22 cellular contexts compared by ENCODE assay signal in genomic region chr13:85266331-85266730, GRCh38.
DNase-seq lines count a peak whose midpoint lies in the region; ATAC-seq, FAIRE-seq and TF ChIP-seq lines count a peak whose summit lies in the region.
"Had no signal": no experiment of that assay in that cellular context is flagged by ENCODE, and none has a peak within 500 bp of the region (broad histone marks: within the 10 kb centered on the region; RNA-seq: fewer than 3 reads in every experiment).

No MANE protein-coding gene starts in this region.

- peak; percentile 85 for ATAC-seq in foreskin keratinocyte
- no peak for ATAC-seq in stimulated activated naive CD8-positive, alpha-beta T cell treated with anti-CD3 and anti-CD28 coated beads, Interleukin-15, amount 100 ng/mL, for 72 hours
- ATAC-seq: lower lobe of right lung; naive thymus-derived CD8-positive, alpha-beta T cell; Panc1 had no signal

- H3K79me2 ChIP-seq in PC-9 (ENCODE audit: low read depth), result no peaks in the 10 kb centered on the region
- H3K79me2 ChIP-seq in smooth muscle cell (ENCODE audit: low read depth), result no peaks in the 10 kb centered on the region

- no peak for FAIRE-seq in frontal cortex (lab: Jason Lieb, UNC)
- FAIRE-seq: small intestine had no signal

- H3K9ac ChIP-seq in smooth muscle cell (ENCODE audit: low read depth), result no peak overlapping the region

- no peaks in the 10 kb centered on the region for H3K27me3 Mint-ChIP-seq in stimulated activated naive CD8-positive, alpha-beta T cell treated with anti-CD3 and anti-CD28 coated beads, Interleukin-15, amount 100 ng/mL, for 72 hours

- peak; percentile 50 to 71 for DNase-seq in NCI-H2081 (lab: John Stamatoyannopoulos, UW)
- no peak for DNase-seq in NCI-H2081 treated with DMSO at 0.1 percent for 48 hours (lab: John Stamatoyannopoulos, UW)
- peak in 1 of 2 experiments; percentile 12 for DNase-seq in PC-9
- peak; percentile 25 to 58 for DNase-seq in foreskin keratinocyte
- DNase-seq in smooth muscle cell (lab: John Stamatoyannopoulos, UW; ENCODE audit: unreplicated experiment), result no peak
- no peak for DNase-seq in frontal cortex (ENCODE audit: low spot score in 2 of 2)
- no peak for DNase-seq in Peyer's patch
- DNase-seq in stimulated activated naive CD8-positive, alpha-beta T cell treated with anti-CD3 and anti-CD28 coated beads, Interleukin-15, amount 100 ng/mL, for 72 hours, result no peak
- DNase-seq: 8988T; activated CD4-positive, alpha-beta T cell treated with anti-CD3 and anti-CD28 coated beads, Interleukin-2, amount 50 U/mL, for 1 hour; activated CD8-positive, alpha-beta memory T cell treated with anti-CD3 and anti-CD28 coated beads, Interleukin-2, amount 50 U/mL, for 48 hours; activated gamma-delta T cell treated with Interleukin-2 at 50 U/mL for 16 hours; central memory CD4-positive, alpha-beta T cell; effector memory CD4-positive, alpha-beta T cell; lower lobe of right lung; naive thymus-derived CD8-positive, alpha-beta T cell; NCI-H748 treated with DMSO at 0.1 percent for 48 hours; small intestine; stimulated activated CD4-positive, alpha-beta T cell treated with anti-CD3 and anti-CD28 coated beads, Interleukin-4, amount 100 ng/mL, for 24 hours had no signal

- no peak for TF ChIP-seq CTCF in PC-9 (conservative IDR thresholded peaks at IDR 0.05)
- TF ChIP-seq CTCF in foreskin keratinocyte (conservative IDR thresholded peaks at IDR 0.05), result no peak
- no peak for TF ChIP-seq CTCF in smooth muscle cell (IDR thresholded peaks at IDR 0.05; ENCODE audit: borderline replicate concordance, insufficient read depth, poor library complexity, severe bottlenecking)
- TF ChIP-seq CTCF in Peyer's patch (IDR thresholded peaks at IDR 0.05), result no peak

- H3K4me3 ChIP-seq in PC-9 (no peak overlapping the region), smooth muscle cell (no peak overlapping the region), Peyer's patch (no peak overlapping the region)
- H3K4me3 ChIP-seq: lower lobe of right lung, prostate gland had no signal

- peak overlapping the region; percentile 66; the same call in 1 of the 2 replicates for H2AFZ ChIP-seq in PC-9
- H2AFZ ChIP-seq in smooth muscle cell (ENCODE audit: low read depth), result peak overlapping the region; percentile 80

- 47% methylated on average over 1 of the region's 1 CpG for WGBS in smooth muscle cell (ENCODE audit: low lambda C conversion rate)

- TF ChIP-seq POLR2A in Peyer's patch (IDR thresholded peaks at IDR 0.05), result no peak

- no peaks in the 10 kb centered on the region for H3K9me3 ChIP-seq in PC-9 (ENCODE audit: insufficient read depth, low read depth)
- no peaks in the 10 kb centered on the region for H3K9me3 ChIP-seq in smooth muscle cell (replicated peaks; ENCODE audit: low read depth)
- H3K9me3 ChIP-seq in Peyer's patch, result no peaks in the 10 kb centered on the region
- H3K9me3 ChIP-seq: lower lobe of right lung, prostate gland had no signal

- H3K4me3 Mint-ChIP-seq in stimulated activated naive CD8-positive, alpha-beta T cell treated with anti-CD3 and anti-CD28 coated beads, Interleukin-15, amount 100 ng/mL, for 72 hours, result no peak overlapping the region
- H3K4me3 Mint-ChIP-seq: naive thymus-derived CD8-positive, alpha-beta T cell had no signal

- H3K4me2 ChIP-seq in PC-9, result no peak overlapping the region
- no peak overlapping the region for H3K4me2 ChIP-seq in smooth muscle cell

- no peaks in the 10 kb centered on the region for H3F3A ChIP-seq in PC-9 (ENCODE audit: insufficient read depth, low read depth)
- no peaks in the 10 kb centered on the region for H3F3A ChIP-seq in smooth muscle cell (ENCODE audit: low read depth)

- no peak overlapping the region for H3K27ac Mint-ChIP-seq in stimulated activated naive CD8-positive, alpha-beta T cell treated with anti-CD3 and anti-CD28 coated beads, Interleukin-15, amount 100 ng/mL, for 72 hours
- H3K27ac Mint-ChIP-seq: naive thymus-derived CD8-positive, alpha-beta T cell had no signal

- no peaks in the 10 kb centered on the region for H4K20me1 ChIP-seq in PC-9 (ENCODE audit: insufficient read depth)
- no peaks in the 10 kb centered on the region for H4K20me1 ChIP-seq in smooth muscle cell (ENCODE audit: low read depth)

- no TSS peak for BruUV-seq in PC-9 (replicated peaks; lab: Mats Ljungman, UMichigan)

- H3K4me1 ChIP-seq in PC-9 (replicated peaks; ENCODE audit: insufficient read depth), result no peaks in the 10 kb centered on the region
- peaks cover 10% of the 10 kb centered on the region for H3K4me1 ChIP-seq in foreskin keratinocyte
- no peaks in the 10 kb centered on the region for H3K4me1 ChIP-seq in smooth muscle cell (ENCODE audit: low read depth)
- no peaks in the 10 kb centered on the region for H3K4me1 ChIP-seq in Peyer's patch
- H3K4me1 ChIP-seq: lower lobe of right lung, prostate gland had no signal

- no peak overlapping the region for H3K27ac ChIP-seq in PC-9
- no peak overlapping the region for H3K27ac ChIP-seq in foreskin keratinocyte
- H3K27ac ChIP-seq in smooth muscle cell (ENCODE audit: low read depth), result no peak overlapping the region
- H3K27ac ChIP-seq in Peyer's patch, result no peak overlapping the region
- H3K27ac ChIP-seq: HL-60, lower lobe of right lung, prostate gland had no signal

- H3K9me2 ChIP-seq in PC-9 (ENCODE audit: insufficient read depth), result no peaks in the 10 kb centered on the region; the same call in none of the 2 replicates

- CTCF ChIA-PET in PC-9 (lab: Charles Lee), result no interaction called here

- no peaks in the 10 kb centered on the region for H3K36me3 ChIP-seq in PC-9 (ENCODE audit: low read depth)
- H3K36me3 ChIP-seq in smooth muscle cell (ENCODE audit: low read depth), result no peaks in the 10 kb centered on the region
- no peaks in the 10 kb centered on the region for H3K36me3 ChIP-seq in Peyer's patch
- H3K36me3 ChIP-seq: lower lobe of right lung, prostate gland had no signal

- POLR2A ChIA-PET in PC-9 (lab: Charles Lee; ENCODE audit: unreplicated experiment), result interaction anchor here (0.6 kb wide), 1 partner anchor 517 kb away, joined by 3 read pairs; no protein-coding TSS in a partner anchor

- H3K9me3 Mint-ChIP-seq in stimulated activated naive CD8-positive, alpha-beta T cell treated with anti-CD3 and anti-CD28 coated beads, Interleukin-15, amount 100 ng/mL, for 72 hours, result peaks cover 9 to 15% of the 10 kb centered on the region in 2 donors

- H3K4me1 Mint-ChIP-seq in stimulated activated naive CD8-positive, alpha-beta T cell treated with anti-CD3 and anti-CD28 coated beads, Interleukin-15, amount 100 ng/mL, for 72 hours, result no peaks in the 10 kb centered on the region
- H3K4me1 Mint-ChIP-seq: naive thymus-derived CD8-positive, alpha-beta T cell had no signal

- intact Hi-C loops in PC-9 (cut with micrococcal nuclease; ENCODE audit: unreplicated experiment), result no loop called here

- H3K27me3 ChIP-seq in PC-9 (ENCODE audit: insufficient read depth, low read depth) (no peaks in the 10 kb centered on the region), foreskin keratinocyte (no peaks in the 10 kb centered on the region), smooth muscle cell (ENCODE audit: low read depth) (no peaks in the 10 kb centered on the region), Peyer's patch (no peaks in the 10 kb centered on the region)

Comparison
In these comparisons a context has a peak if more than half of its experiments do, and no peak if none do; other contexts are left out.
1. DNase-seq: peak in NCI-H2081 (2 of 2) and foreskin keratinocyte (2 of 2); none in NCI-H2081 treated with DMSO at 0.1 percent for 48 hours (single experiment), smooth muscle cell (single experiment), frontal cortex (0 of 2), Peyer's patch (0 of 3) and stimulated activated naive CD8-positive, alpha-beta T cell treated with anti-CD3 and anti-CD28 coated beads, Interleukin-15, amount 100 ng/mL, for 72 hours (0 of 2).